In the genomic region with DNA sequence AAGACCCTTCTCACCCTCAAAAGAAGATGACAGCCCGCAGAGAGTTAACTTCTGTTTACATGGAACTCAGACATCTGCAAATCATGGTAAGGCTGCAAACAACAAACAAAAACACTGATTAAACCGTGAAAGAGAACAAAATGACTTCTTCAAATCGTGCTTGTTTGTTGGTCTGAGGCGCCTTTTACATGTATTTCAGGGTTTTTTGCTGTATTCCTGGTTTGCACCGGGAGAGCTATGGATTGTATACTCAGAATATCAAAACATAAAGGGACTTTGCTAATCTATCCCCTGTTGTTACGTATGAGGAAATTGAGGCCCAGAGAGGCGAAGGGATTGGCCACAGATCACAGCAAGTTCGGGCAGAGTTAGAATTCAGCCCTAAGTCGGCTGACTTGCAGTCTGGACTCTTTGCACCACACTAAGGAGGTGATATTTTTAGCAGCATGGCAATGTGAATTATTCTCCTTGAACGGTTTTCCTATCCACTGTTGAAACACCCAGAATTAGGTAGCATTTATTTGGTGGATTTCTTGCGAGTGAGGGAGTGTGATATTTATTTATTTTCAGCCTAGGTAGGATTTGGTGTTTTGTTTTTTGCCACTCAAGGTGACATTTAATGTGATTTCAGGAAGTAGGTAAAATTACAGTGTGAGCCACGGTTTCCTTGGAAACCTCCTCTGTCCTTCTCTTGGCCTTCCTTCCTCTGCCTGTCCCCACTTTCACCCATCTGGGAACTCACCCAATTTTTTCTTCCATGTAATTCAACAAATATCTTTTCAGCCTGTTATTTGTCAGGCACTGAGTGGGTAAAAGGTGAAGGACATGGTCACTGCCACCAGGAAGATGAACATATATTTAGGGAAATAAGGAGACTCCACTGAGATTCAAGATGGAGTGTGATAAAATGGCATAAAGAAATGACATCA, we compare ENCODE assay signal across 8 cellular contexts. TPM values are rescaled to one million over a fixed set of nuclear protein-coding genes. Genes with fewer than 3 reads are reported as not detected.
DNase-seq lines count a peak whose midpoint lies in the region; ATAC-seq, FAIRE-seq and TF ChIP-seq lines count a peak whose summit lies in the region.

No MANE protein-coding gene starts in this region.

- no peak for TF ChIP-seq CTCF in astrocyte (IDR thresholded peaks at IDR 0.05; ENCODE audit: insufficient read depth, low read depth, low read length)

- peaks cover 16% of the 10 kb centered on the region for H3K79me2 ChIP-seq in astrocyte (ENCODE audit: insufficient read depth, low read length)

- H3K27me3 ChIP-seq in astrocyte (ENCODE audit: insufficient read depth, low read length) (no peaks in the 10 kb centered on the region), iPS DF 6.9 (ENCODE audit: control insufficient read depth, insufficient read depth, low read length) (no peaks in the 10 kb centered on the region), skeletal muscle satellite cell (ENCODE audit: control insufficient read depth, insufficient read depth, low read length) (no peaks in the 10 kb centered on the region)

- H3K4me1 ChIP-seq in astrocyte (ENCODE audit: insufficient read depth, low read length) (peaks cover 15% of the 10 kb centered on the region), iPS DF 6.9 (ENCODE audit: control insufficient read depth, insufficient read depth, low read length) (no peaks in the 10 kb centered on the region), skeletal muscle satellite cell (ENCODE audit: control insufficient read depth, insufficient read depth, low read length) (peaks cover 16% of the 10 kb centered on the region)

- H3K9ac ChIP-seq in astrocyte (ENCODE audit: low read length) (peak overlapping the region; percentile 81), skeletal muscle satellite cell (ENCODE audit: low read depth, low read length) (peak overlapping the region; percentile 81)

- H3K9me3 Mint-ChIP-seq in astrocyte (ENCODE audit: unreplicated experiment): no peaks in the 10 kb centered on the region

- peak overlapping the region; percentile 74 for H3K27ac ChIP-seq in astrocyte (ENCODE audit: low read depth, low read length)
- H3K27ac ChIP-seq in iPS DF 6.9 (ENCODE audit: low read length): no peak overlapping the region

- no peak for ATAC-seq in HG03378 (IDR thresholded peaks at IDR 0.05; ENCODE audit: unreplicated experiment)

- H3K9me3 ChIP-seq in astrocyte (ENCODE audit: insufficient read depth, low read depth, low read length): no peaks in the 10 kb centered on the region
- no peaks in the 10 kb centered on the region for H3K9me3 ChIP-seq in iPS DF 6.9 (ENCODE audit: control insufficient read depth, insufficient read depth, low read length)
- no peaks in the 10 kb centered on the region for H3K9me3 ChIP-seq in skeletal muscle satellite cell (replicated peaks; ENCODE audit: low read length)

- peak overlapping the region; percentile 95 for H2AFZ ChIP-seq in astrocyte (ENCODE audit: low read depth, low read length)

- peak; percentile 17 for FAIRE-seq in astrocyte (lab: Jason Lieb, UNC)
- FAIRE-seq in HTR-8/SVneo (lab: Jason Lieb, UNC): no peak

- peak; percentile 26 for DNase-seq in NCI-H82 (lab: John Stamatoyannopoulos, UW)
- DNase-seq in NCI-H82 treated with DMSO at 0.1 percent for 48 hours (lab: John Stamatoyannopoulos, UW; ENCODE audit: unreplicated experiment): no peak
- peak; percentile 35 for DNase-seq in NCI-H748 (lab: John Stamatoyannopoulos, UW; ENCODE audit: unreplicated experiment)
- peak; percentile 53 for DNase-seq in astrocyte (ENCODE audit: low read depth)
- DNase-seq in iPS DF 6.9 (ENCODE audit: low read depth, low spot score): no peak
- DNase-seq in HTR-8/SVneo (ENCODE audit: insufficient read length, low spot score): no peak

- no peaks in the 10 kb centered on the region for H3K27me3 Mint-ChIP-seq in astrocyte (ENCODE audit: low read depth, unreplicated experiment)

- H3K4me2 ChIP-seq in astrocyte (ENCODE audit: low read length) (peak overlapping the region; percentile 88), skeletal muscle satellite cell (ENCODE audit: low read length) (peak overlapping the region; percentile 86)

- H3K4me3 Mint-ChIP-seq in astrocyte (ENCODE audit: unreplicated experiment): peak overlapping the region; percentile 97

- H3K4me3 ChIP-seq in astrocyte (ENCODE audit: insufficient read depth, low read depth, low read length): peak overlapping the region; percentile 91
- H3K4me3 ChIP-seq in iPS DF 6.9 (ENCODE audit: low read length): peak overlapping the region; percentile 84; the same call in 1 of the 2 replicates
- H3K4me3 ChIP-seq in skeletal muscle satellite cell (ENCODE audit: low read length): peak overlapping the region; percentile 90

- WGBS in iPS DF 6.9 (ENCODE audit: insufficient coverage, insufficient read length): no CpG with 5 or more reads among the region's 12 CpGs

- H4K20me1 ChIP-seq in astrocyte (ENCODE audit: insufficient read depth, low read length): peaks cover 15% of the 10 kb centered on the region

- H3K27ac Mint-ChIP-seq in astrocyte (ENCODE audit: unreplicated experiment): peak overlapping the region; percentile 85

- peaks cover 18% of the 10 kb centered on the region for H3K4me1 Mint-ChIP-seq in astrocyte (ENCODE audit: low read depth, unreplicated experiment)

- H3K36me3 ChIP-seq in astrocyte (ENCODE audit: insufficient read depth, low read length) (no peaks in the 10 kb centered on the region), iPS DF 6.9 (ENCODE audit: control insufficient read depth, insufficient read depth, low read length) (no peaks in the 10 kb centered on the region), skeletal muscle satellite cell (ENCODE audit: insufficient read depth, low read length) (no peaks in the 10 kb centered on the region)

- H3K36me3 Mint-ChIP-seq in astrocyte (ENCODE audit: low read depth, unreplicated experiment): no peaks in the 10 kb centered on the region

RNA-seq across cellular contexts. Expression of a gene that starts 1.0 kb away (rescaled TPM):
- 18.9 and 19.0 TPM in 2 replicates for total RNA-seq in astrocyte
- total RNA-seq in skeletal muscle satellite cell (2012; rRNA removed): 20.1 and 22.8 TPM in 2 replicates

RNA-seq across cellular contexts. Expression of a gene that starts 4.2 kb away (rescaled TPM):
- total RNA-seq in astrocyte: 39.6 and 45.0 TPM in 2 replicates
- total RNA-seq in skeletal muscle satellite cell (2012; rRNA removed): 11.1 and 15.2 TPM in 2 replicates

Comparison
In these comparisons a context has a peak if more than half of its experiments do, and no peak if none do; other contexts are left out.
1. DNase-seq: peak in NCI-H82 (single experiment), NCI-H748 (single experiment) and astrocyte (single experiment); none in NCI-H82 treated with DMSO at 0.1 percent for 48 hours (single experiment), iPS DF 6.9 (single experiment) and HTR-8/SVneo (single experiment).
2. Peak in every context shown above with its lines, with median percentiles within 50 percentile points of each other: H3K4me3 ChIP-seq.